In the genomic region with DNA sequence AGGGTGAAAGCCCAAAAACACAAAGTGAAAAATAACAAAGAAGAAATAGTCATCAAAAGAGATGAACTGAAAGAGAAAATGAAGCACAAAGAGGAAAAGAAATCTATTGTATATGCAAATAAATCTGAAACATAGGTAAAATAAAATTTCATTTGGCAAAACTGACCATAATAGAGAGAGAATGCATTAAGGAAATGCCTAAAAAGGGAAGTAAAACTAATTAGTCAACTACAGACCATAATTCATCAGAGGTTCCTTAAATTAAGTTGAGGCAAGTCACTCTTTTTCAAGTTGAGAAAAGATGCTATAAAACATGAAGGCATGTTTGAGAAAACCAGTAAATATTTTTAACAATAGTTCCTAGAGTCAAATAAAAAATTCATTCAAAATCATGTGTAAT, we compare ENCODE assay signal across 12 cellular contexts.
A peak's percentile ranks its signal among the peaks of the same experiment; 100 is the strongest.
DNase-seq lines count a peak whose midpoint lies in the region; ATAC-seq and TF ChIP-seq lines count a peak whose summit lies in the region.
"Had no signal": no experiment of that assay in that cellular context is flagged by ENCODE, and none has a peak within 500 bp of the region (broad histone marks: within the 10 kb centered on the region; RNA-seq: fewer than 3 reads in every experiment).

No MANE protein-coding gene starts in this region.

- POLR2A ChIA-PET in activated B cell treated with CpG ODN at 0.5 μM for 24 hours (lab: Charles Lee) = no interaction called here

- DNase-seq in activated B cell treated with CpG ODN at 0.5 μM for 24 hours (no peak), iPS-NIHi11 (ENCODE audit: low spot score) (no peak), RKO (ENCODE audit: low spot score) (no peak), SHP77 (lab: John Stamatoyannopoulos, UW) (no peak), T-helper 1 cell (no peak)
- DNase-seq: activated CD4-positive, alpha-beta T cell treated with anti-CD3 and anti-CD28 coated beads for 36 hours; activated effector memory CD4-positive, alpha-beta T cell treated with anti-CD3 and anti-CD28 coated beads, Interleukin-2, amount 50 U/mL, for 16 hours; CD8-positive, alpha-beta memory T cell; SHP77 treated with DMSO at 0.1 percent for 48 hours had no signal

- H3K4me3 Mint-ChIP-seq in activated B cell treated with CpG ODN at 0.5 μM for 24 hours = peak overlapping the region; percentile 19
- H3K4me3 Mint-ChIP-seq: activated CD4-positive, alpha-beta T cell treated with anti-CD3 and anti-CD28 coated beads for 36 hours; CD8-positive, alpha-beta memory T cell had no signal

- intact Hi-C loops in activated B cell treated with CpG ODN at 0.5 μM for 24 hours (cut with micrococcal nuclease) = loop anchor here (1.0 to 5.0 kb wide), 3 partner anchors 87 to 242 kb away; no protein-coding TSS in a partner anchor

- TF ChIP-seq CTCF in activated B cell treated with CpG ODN at 0.5 μM for 24 hours (IDR thresholded peaks at IDR 0.05) = no peak

- H3K36me3 Mint-ChIP-seq in activated B cell treated with CpG ODN at 0.5 μM for 24 hours (ENCODE audit: low read depth) = peaks cover 3% of the 10 kb centered on the region

- H3K9me3 Mint-ChIP-seq in activated B cell treated with CpG ODN at 0.5 μM for 24 hours = peaks cover 3% of the 10 kb centered on the region

- no peaks in the 10 kb centered on the region for H3K27me3 Mint-ChIP-seq in activated B cell treated with CpG ODN at 0.5 μM for 24 hours
- H3K27me3 Mint-ChIP-seq: activated CD4-positive, alpha-beta T cell treated with anti-CD3 and anti-CD28 coated beads for 36 hours; CD8-positive, alpha-beta memory T cell had no signal

- CTCF ChIA-PET in activated B cell treated with CpG ODN at 0.5 μM for 24 hours (lab: Charles Lee) = no interaction called here

- ATAC-seq in GM18873 (IDR thresholded peaks at IDR 0.05; ENCODE audit: low FRiP score, unreplicated experiment) (peak; percentile 74), GM21825 (IDR thresholded peaks at IDR 0.05; ENCODE audit: unreplicated experiment) (peak; percentile 54), HG03442 (IDR thresholded peaks at IDR 0.05; ENCODE audit: unreplicated experiment) (peak; percentile 51), activated B cell treated with CpG ODN at 0.5 μM for 24 hours (ENCODE audit: low read depth) (peak; percentile 71)
- ATAC-seq: activated CD4-positive, alpha-beta T cell treated with anti-CD3 and anti-CD28 coated beads for 36 hours had no signal

- H3K27ac Mint-ChIP-seq in activated B cell treated with CpG ODN at 0.5 μM for 24 hours = peak overlapping the region; percentile 66
- H3K27ac Mint-ChIP-seq: activated CD4-positive, alpha-beta T cell treated with anti-CD3 and anti-CD28 coated beads for 36 hours; CD8-positive, alpha-beta memory T cell had no signal

- peaks cover 38% of the 10 kb centered on the region for H3K4me1 Mint-ChIP-seq in activated B cell treated with CpG ODN at 0.5 μM for 24 hours
- H3K4me1 Mint-ChIP-seq: activated CD4-positive, alpha-beta T cell treated with anti-CD3 and anti-CD28 coated beads for 36 hours had no signal
